In genomic region chr1:44033756-44034155, GRCh38 we compare ENCODE assay signal across 13 cellular contexts.
"Had no signal": no experiment of that assay in that cellular context is flagged by ENCODE, and none has a peak within 500 bp of the region (broad histone marks: within the 10 kb centered on the region; RNA-seq: fewer than 3 reads in every experiment).

No MANE protein-coding gene starts in this region.

- H3K27ac Mint-ChIP-seq: activated B cell treated with CpG ODN at 0.5 μM for 24 hours; activated naive CD4-positive, alpha-beta T cell treated with anti-CD3 and anti-CD28 coated beads, Interleukin-2, amount 50 U/mL, for 24 hours; dendritic cell treated with granulocyte-macrophage colony-stimulating factor and Interleukin-4, amounts not matched to agents 40 ng/mL and 50 ng/mL, for 4 days; endodermal cell had no signal

- H3K36me3 Mint-ChIP-seq: naive thymus-derived CD4-positive, alpha-beta T cell had no signal

- H3K9me3 ChIP-seq: lower lobe of right lung had no signal

- H3K27me3 ChIP-seq: brain microvascular endothelial cell had no signal

- DNase-seq: activated B cell treated with CpG ODN at 0.5 μM for 24 hours; activated CD4-positive, alpha-beta T cell treated with anti-CD3 and anti-CD28 coated beads, Interleukin-2, amount 10 ng/mL, durations not matched to agents 7 days and 5 days; brain microvascular endothelial cell; endodermal cell; left cardiac atrium; lower lobe of right lung; midbrain; naive thymus-derived CD4-positive, alpha-beta T cell; stimulated activated CD4-positive, alpha-beta T cell treated with anti-CD3 and anti-CD28 coated beads, Interleukin-15, amount 100 ng/mL, for 24 hours; stimulated activated CD4-positive, alpha-beta T cell treated with anti-CD3 and anti-CD28 coated beads, Interleukin-4, amount 100 ng/mL, for 24 hours; trophoblast cell had no signal

- H3K27ac ChIP-seq: brain microvascular endothelial cell, lower lobe of right lung had no signal

- H3K27me3 Mint-ChIP-seq: activated B cell treated with CpG ODN at 0.5 μM for 24 hours; activated naive CD4-positive, alpha-beta T cell treated with anti-CD3 and anti-CD28 coated beads, Interleukin-2, amount 50 U/mL, for 24 hours had no signal

- H3K4me3 ChIP-seq: lower lobe of right lung had no signal

- H3K4me3 Mint-ChIP-seq: activated B cell treated with CpG ODN at 0.5 μM for 24 hours; activated CD4-positive, alpha-beta T cell treated with anti-CD3 and anti-CD28 coated beads, Interleukin-2, amount 10 ng/mL, durations not matched to agents 7 days and 5 days; activated naive CD4-positive, alpha-beta T cell treated with anti-CD3 and anti-CD28 coated beads, Interleukin-2, amount 50 U/mL, for 24 hours; dendritic cell treated with granulocyte-macrophage colony-stimulating factor and Interleukin-4, amounts not matched to agents 40 ng/mL and 50 ng/mL, for 4 days; endodermal cell had no signal

- H3K36me3 ChIP-seq: brain microvascular endothelial cell, lower lobe of right lung had no signal

- ATAC-seq: left cardiac atrium; lower lobe of right lung; naive thymus-derived CD4-positive, alpha-beta T cell had no signal

- H3K9me3 Mint-ChIP-seq: activated B cell treated with CpG ODN at 0.5 μM for 24 hours; activated CD4-positive, alpha-beta T cell treated with anti-CD3 and anti-CD28 coated beads, Interleukin-2, amount 10 ng/mL, durations not matched to agents 7 days and 5 days; activated naive CD4-positive, alpha-beta T cell treated with anti-CD3 and anti-CD28 coated beads, Interleukin-2, amount 50 U/mL, for 24 hours; dendritic cell treated with granulocyte-macrophage colony-stimulating factor and Interleukin-4, amounts not matched to agents 40 ng/mL and 50 ng/mL, for 4 days; endodermal cell; naive thymus-derived CD4-positive, alpha-beta T cell had no signal
